1 cellular context compared by ENCODE assay signal in the genomic region with DNA sequence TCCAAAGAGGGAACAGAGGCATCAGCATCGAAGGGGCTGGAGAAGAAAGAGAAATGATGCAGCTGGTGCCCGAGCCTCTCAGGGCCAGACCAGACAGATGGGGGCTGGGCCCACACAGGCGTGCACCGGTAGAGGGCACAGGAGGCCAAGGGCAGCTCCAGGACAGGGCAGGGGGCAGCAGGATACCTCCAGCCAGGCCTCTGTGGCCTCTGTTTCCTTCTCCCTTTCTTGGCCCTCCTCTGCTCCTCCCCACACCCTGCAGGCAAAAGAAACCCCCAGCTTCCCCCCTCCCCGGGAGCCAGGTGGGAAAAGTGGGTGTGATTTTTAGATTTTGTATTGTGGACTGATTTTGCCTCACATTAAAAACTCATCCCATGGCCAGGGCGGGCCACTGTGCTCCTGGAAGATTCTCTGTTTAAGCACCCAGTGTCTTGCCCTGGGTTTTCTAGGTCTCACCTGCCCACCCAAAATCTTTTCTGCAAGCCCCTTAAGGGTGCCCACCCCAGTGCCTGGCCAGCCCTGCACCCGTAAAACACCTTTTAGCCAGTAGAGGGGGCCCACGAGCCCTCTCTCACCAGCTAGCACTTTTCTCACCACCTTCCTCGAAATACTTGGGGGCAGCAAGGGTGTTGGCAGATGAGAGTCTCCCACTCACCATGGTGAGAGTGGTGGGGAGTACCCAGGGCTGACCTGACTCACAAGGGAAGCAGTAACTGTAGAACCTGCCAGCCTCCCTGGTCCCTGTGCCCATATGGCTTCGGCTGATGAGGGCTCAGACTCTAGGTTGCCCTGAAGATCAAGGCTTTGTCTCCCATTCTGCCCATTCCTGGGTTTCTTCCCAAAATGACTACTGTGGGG.
TF ChIP-seq lines count a peak whose summit lies in the region.

No MANE protein-coding gene starts in this region.

TF ChIP-seq in H1, 55 proteins besides CTCF, POLR2A, EP300 and RAD21:
- TF ChIP-seq JUND (IDR thresholded peaks at IDR 0.05; ENCODE audit: low read length) (no peak), ASH2L (IDR thresholded peaks at IDR 0.05; ENCODE audit: low read length) (peak; percentile 29), CBX5 (IDR thresholded peaks at IDR 0.05; ENCODE audit: low read depth, low read length) (no peak), BACH1 (IDR thresholded peaks at IDR 0.05; ENCODE audit: low read length) (0 out of 2 replicates have a peak, but pooled peaks have one; percentile 23), POLR2AphosphoS5 (IDR thresholded peaks at IDR 0.05; ENCODE audit: low read depth, low read length) (peak; percentile 32; the same call in 1 of the 2 replicates), POU5F1 (IDR thresholded peaks at IDR 0.05; ENCODE audit: low read depth, low read length) (no peak), FOSL1 (IDR thresholded peaks at IDR 0.05; ENCODE audit: insufficient read depth, low read depth, low read length) (no peak), SP4 (IDR thresholded peaks at IDR 0.05; ENCODE audit: low read length) (no peak), YY1 (IDR thresholded peaks at IDR 0.05; ENCODE audit: low read depth, low read length) (0 out of 2 replicates have a peak, but pooled peaks have one; percentile 30), GTF2F1 (IDR thresholded peaks at IDR 0.05; ENCODE audit: borderline replicate concordance, low read depth, low read length) (no peak), MAX (IDR thresholded peaks at IDR 0.05) (0 out of 2 replicates have a peak, but pooled peaks have one; percentile 14), CHD2 (IDR thresholded peaks at IDR 0.05; ENCODE audit: low read length) (no peak), KDM5A (IDR thresholded peaks at IDR 0.05; ENCODE audit: low read length) (no peak), CHD7 (IDR thresholded peaks at IDR 0.05; ENCODE audit: insufficient replicate concordance, low read length) (no peak), TBP (IDR thresholded peaks at IDR 0.05; ENCODE audit: low read depth, low read length) (0 out of 2 replicates have a peak, but pooled peaks have one; percentile 19), RFX5 (IDR thresholded peaks at IDR 0.05; ENCODE audit: borderline replicate concordance, low read depth, low read length) (no peak), EZH2 (IDR thresholded peaks at IDR 0.05; ENCODE audit: low read depth, low read length, severe bottlenecking) (no peak), SUZ12 (IDR thresholded peaks at IDR 0.05; ENCODE audit: low read length) (no peak), HDAC2 (IDR thresholded peaks at IDR 0.05; ENCODE audit: borderline replicate concordance in 1 of 2, low read depth in 2 of 2, low read length in 2 of 2) (0 out of 4 replicates have a peak, but pooled peaks of 1 of the 2 experiments have one; percentile 40), TAF7 (optimal IDR thresholded peaks at IDR 0.05; ENCODE audit: borderline replicate concordance, low read depth, low read length) (no peak), TEAD4 (IDR thresholded peaks at IDR 0.05; ENCODE audit: low read depth, low read length) (no peak), CREB1 (IDR thresholded peaks at IDR 0.05) (no peak), SIX5 (IDR thresholded peaks at IDR 0.05; ENCODE audit: low read depth, low read length) (no peak), NANOG (IDR thresholded peaks at IDR 0.05; ENCODE audit: insufficient read depth, low read depth, low read length, poor library complexity, severe bottlenecking) (no peak), TAF1 (IDR thresholded peaks at IDR 0.05; ENCODE audit: low read depth, low read length) (no peak), SIN3A (conservative IDR thresholded peaks at IDR 0.05 in 1 of 2, IDR thresholded peaks at IDR 0.05 in 1 of 2; ENCODE audit: low read depth in 1 of 2, low read length in 2 of 2) (no peak), KDM4A (IDR thresholded peaks at IDR 0.05; ENCODE audit: low read depth, low read length, severe bottlenecking) (no peak), JUN (IDR thresholded peaks at IDR 0.05; ENCODE audit: low read depth, low read length) (no peak), RXRA (IDR thresholded peaks at IDR 0.05; ENCODE audit: insufficient read depth, low read depth, low read length) (no peak), HDAC6 (IDR thresholded peaks at IDR 0.05; ENCODE audit: low read depth, low read length) (no peak)
- TF ChIP-seq, protein P1, sequence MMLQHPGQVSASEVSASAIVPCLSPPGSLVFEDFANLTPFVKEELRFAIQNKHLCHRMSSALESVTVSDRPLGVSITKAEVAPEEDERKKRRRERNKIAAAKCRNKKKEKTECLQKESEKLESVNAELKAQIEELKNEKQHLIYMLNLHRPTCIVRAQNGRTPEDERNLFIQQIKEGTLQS (IDR thresholded peaks at IDR 0.05; ENCODE audit: insufficient read depth, low read depth, low read length): no peak
- TF ChIP-seq, protein P2, sequence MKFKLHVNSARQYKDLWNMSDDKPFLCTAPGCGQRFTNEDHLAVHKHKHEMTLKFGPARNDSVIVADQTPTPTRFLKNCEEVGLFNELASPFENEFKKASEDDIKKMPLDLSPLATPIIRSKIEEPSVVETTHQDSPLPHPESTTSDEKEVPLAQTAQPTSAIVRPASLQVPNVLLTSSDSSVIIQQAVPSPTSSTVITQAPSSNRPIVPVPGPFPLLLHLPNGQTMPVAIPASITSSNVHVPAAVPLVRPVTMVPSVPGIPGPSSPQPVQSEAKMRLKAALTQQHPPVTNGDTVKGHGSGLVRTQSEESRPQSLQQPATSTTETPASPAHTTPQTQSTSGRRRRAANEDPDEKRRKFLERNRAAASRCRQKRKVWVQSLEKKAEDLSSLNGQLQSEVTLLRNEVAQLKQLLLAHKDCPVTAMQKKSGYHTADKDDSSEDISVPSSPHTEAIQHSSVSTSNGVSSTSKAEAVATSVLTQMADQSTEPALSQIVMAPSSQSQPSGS (IDR thresholded peaks at IDR 0.05; ENCODE audit: low read length): no peak
